Comparison of ENCODE assay signal across 9 cellular contexts in the genomic region with DNA sequence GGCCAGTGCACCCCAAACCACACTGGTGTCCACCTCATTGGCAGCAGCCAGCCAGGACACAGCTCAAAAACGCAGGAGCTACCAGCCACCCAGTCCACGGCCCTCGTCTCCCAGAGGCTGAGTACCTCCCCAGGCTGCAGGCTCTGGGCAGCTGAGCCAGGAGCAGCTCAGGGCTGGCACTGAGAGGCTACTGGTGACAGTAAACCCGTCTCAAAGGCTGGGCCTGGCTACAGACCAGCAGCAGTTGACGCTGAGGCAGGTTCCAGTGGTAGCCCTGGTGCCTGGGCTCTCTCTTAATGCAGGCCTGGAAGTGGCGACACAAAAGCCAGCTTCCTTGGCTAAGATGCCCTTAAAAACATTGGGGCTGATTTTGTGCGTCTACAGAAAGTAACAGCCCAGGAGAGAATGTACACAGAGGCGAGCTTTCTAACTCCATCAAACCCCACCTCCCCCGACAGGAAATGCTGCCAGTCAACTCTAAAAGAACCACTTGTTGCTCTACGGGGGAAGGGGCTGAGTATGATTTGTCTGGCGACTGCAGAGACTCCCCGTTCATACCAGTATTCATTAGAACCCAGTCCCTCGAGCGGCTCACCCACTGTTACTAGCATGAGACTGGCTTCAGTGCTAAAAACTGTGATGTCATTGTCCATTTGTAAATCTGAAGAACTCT.
DNase-seq lines count a peak whose midpoint lies in the region; ATAC-seq and TF ChIP-seq lines count a peak whose summit lies in the region.
"Had no signal": no experiment of that assay in that cellular context is flagged by ENCODE, and none has a peak within 500 bp of the region (broad histone marks: within the 10 kb centered on the region; RNA-seq: fewer than 3 reads in every experiment).

No MANE protein-coding gene starts in this region.

- no peak overlapping the region for H3K4me3 ChIP-seq in lower lobe of right lung

- peaks cover 61% of the 10 kb centered on the region for H3K36me3 ChIP-seq in lower lobe of right lung

- H3K27me3 Mint-ChIP-seq in activated CD8-positive, alpha-beta memory T cell treated with anti-CD3 and anti-CD28 coated beads, Interleukin-2, amount 10 ng/mL, durations not matched to agents 7 days and 5 days: no peaks in the 10 kb centered on the region
- H3K27me3 Mint-ChIP-seq in type B pancreatic cell: no peaks in the 10 kb centered on the region

- no peaks in the 10 kb centered on the region for H3K9me3 Mint-ChIP-seq in activated CD8-positive, alpha-beta memory T cell treated with anti-CD3 and anti-CD28 coated beads, Interleukin-2, amount 10 ng/mL, durations not matched to agents 7 days and 5 days (ENCODE audit: low read depth)
- H3K9me3 Mint-ChIP-seq in type B pancreatic cell: no peaks in the 10 kb centered on the region

- CTCF ChIA-PET in activated CD8-positive, alpha-beta memory T cell treated with anti-CD3 and anti-CD28 coated beads, Interleukin-2, amount 10 ng/mL, durations not matched to agents 7 days and 5 days (lab: Charles Lee): interaction anchor here (1.3 to 2.4 kb wide), 3 partner anchors 203 to 223 kb away, joined by 6 to 13 read pairs (median 6); no protein-coding TSS in a partner anchor

- H3K4me3 Mint-ChIP-seq in activated CD8-positive, alpha-beta memory T cell treated with anti-CD3 and anti-CD28 coated beads, Interleukin-2, amount 10 ng/mL, durations not matched to agents 7 days and 5 days: no peak overlapping the region
- peak overlapping the region; percentile 22 for H3K4me3 Mint-ChIP-seq in type B pancreatic cell

- H3K27ac Mint-ChIP-seq in activated CD8-positive, alpha-beta memory T cell treated with anti-CD3 and anti-CD28 coated beads, Interleukin-2, amount 10 ng/mL, durations not matched to agents 7 days and 5 days: peak overlapping the region; percentile 11
- peak overlapping the region; percentile 82 for H3K27ac Mint-ChIP-seq in type B pancreatic cell

- H3K27ac ChIP-seq in lower lobe of right lung: peak overlapping the region; percentile 4

- no peak for DNase-seq in activated CD8-positive, alpha-beta memory T cell treated with anti-CD3 and anti-CD28 coated beads, Interleukin-2, amount 10 ng/mL, durations not matched to agents 7 days and 5 days
- no peak for DNase-seq in activated CD8-positive, alpha-beta memory T cell treated with anti-CD3 and anti-CD28 coated beads for 24 hours
- DNase-seq in cerebellar cortex (ENCODE audit: low spot score) (peak; percentile 27), lower lobe of right lung (no peak), type B pancreatic cell (ENCODE audit: extremely low spot score, unreplicated experiment) (no peak), SK-N-DZ (ENCODE audit: low spot score) (no peak)
- DNase-seq: AML-193 had no signal

- ATAC-seq in activated CD8-positive, alpha-beta memory T cell treated with anti-CD3 and anti-CD28 coated beads, Interleukin-2, amount 10 ng/mL, durations not matched to agents 7 days and 5 days: peak; percentile 31
- ATAC-seq in lower lobe of right lung: no peak
- no peak for ATAC-seq in HG03095 (IDR thresholded peaks at IDR 0.05; ENCODE audit: unreplicated experiment)
- ATAC-seq in HG03159 (IDR thresholded peaks at IDR 0.05; ENCODE audit: unreplicated experiment): no peak

- intact Hi-C loops in lower lobe of right lung (cut with DNase I): no loop called here

- peaks cover 25% of the 10 kb centered on the region for H3K36me3 Mint-ChIP-seq in activated CD8-positive, alpha-beta memory T cell treated with anti-CD3 and anti-CD28 coated beads, Interleukin-2, amount 10 ng/mL, durations not matched to agents 7 days and 5 days
- H3K36me3 Mint-ChIP-seq in type B pancreatic cell: peaks cover 48% of the 10 kb centered on the region

- no peaks in the 10 kb centered on the region for H3K9me3 ChIP-seq in lower lobe of right lung

- peaks cover 23% of the 10 kb centered on the region for H3K4me1 ChIP-seq in lower lobe of right lung

- TF ChIP-seq CTCF in lower lobe of right lung (IDR thresholded peaks at IDR 0.05) (no peak), type B pancreatic cell (conservative IDR thresholded peaks at IDR 0.05) (no peak)

- no peaks in the 10 kb centered on the region for H3K27me3 ChIP-seq in lower lobe of right lung (ENCODE audit: low read depth)

- peaks cover 17% of the 10 kb centered on the region for H3K4me1 Mint-ChIP-seq in activated CD8-positive, alpha-beta memory T cell treated with anti-CD3 and anti-CD28 coated beads, Interleukin-2, amount 10 ng/mL, durations not matched to agents 7 days and 5 days
- peaks cover 41% of the 10 kb centered on the region for H3K4me1 Mint-ChIP-seq in type B pancreatic cell (ENCODE audit: unreplicated experiment)
